26 cellular contexts compared by ENCODE assay signal in genomic region chr11:118312328-118312727, GRCh38. TPM values are rescaled to one million over a fixed set of nuclear protein-coding genes. Genes with fewer than 3 reads are reported as not detected.
DNase-seq lines count a peak whose midpoint lies in the region; ATAC-seq, FAIRE-seq and TF ChIP-seq lines count a peak whose summit lies in the region.
"Had no signal": no experiment of that assay in that cellular context is flagged by ENCODE, and none has a peak within 500 bp of the region (broad histone marks: within the 10 kb centered on the region; RNA-seq: fewer than 3 reads in every experiment).

No MANE protein-coding gene starts in this region.

- H3K9me3 ChIP-seq in DND-41 (ENCODE audit: insufficient read depth, low read length, severe bottlenecking) (no peaks in the 10 kb centered on the region), pancreas (no peaks in the 10 kb centered on the region)
- H3K9me3 ChIP-seq in naive thymus-derived CD4-positive, alpha-beta T cell (ENCODE audit: control insufficient read depth in 2 of 3, low read length in 3 of 3) = no peaks in the 10 kb centered on the region
- H3K9me3 ChIP-seq: adrenal gland, BE2C, lower lobe of right lung, Peyer's patch had no signal

- H3K27me3 ChIP-seq in DND-41 (ENCODE audit: insufficient read depth, low read length, poor library complexity) = no peaks in the 10 kb centered on the region
- no peaks in the 10 kb centered on the region for H3K27me3 ChIP-seq in naive thymus-derived CD4-positive, alpha-beta T cell (ENCODE audit: control insufficient read depth in 2 of 2, insufficient read depth in 2 of 2, low read length in 2 of 2)
- H3K27me3 ChIP-seq in pancreas = peaks cover 0 to 7% (median 0%) of the 10 kb centered on the region in 4 donors
- H3K27me3 ChIP-seq: Peyer's patch had no signal

- peaks cover 3% of the 10 kb centered on the region for H3K9me3 Mint-ChIP-seq in activated CD4-positive, alpha-beta T cell treated with anti-CD3 and anti-CD28 coated beads for 36 hours (ENCODE audit: low read depth)
- H3K9me3 Mint-ChIP-seq in activated T-helper 17 cell treated with anti-CD3 and anti-CD28 coated beads, Interleukin-2, amount 50 U/mL, for 72 hours = no peaks in the 10 kb centered on the region
- peaks cover 0 to 5% (median 0%) of the 10 kb centered on the region in 11 donors for H3K9me3 Mint-ChIP-seq in naive thymus-derived CD4-positive, alpha-beta T cell

- no peak overlapping the region for H3K4me3 ChIP-seq in DND-41 (ENCODE audit: low read depth in 1 of 2, low read length in 2 of 2)
- H3K4me3 ChIP-seq in naive thymus-derived CD4-positive, alpha-beta T cell (ENCODE audit: low read length) = no peak overlapping the region
- no peak overlapping the region for H3K4me3 ChIP-seq in pancreas
- H3K4me3 ChIP-seq: adrenal gland, lower lobe of right lung, Peyer's patch had no signal

- ATAC-seq in activated CD4-positive, alpha-beta T cell treated with anti-CD3 and anti-CD28 coated beads for 36 hours = no peak
- no peak for ATAC-seq in DND-41 (ENCODE audit: insufficient read depth, low read depth)
- ATAC-seq in activated T-helper 17 cell treated with anti-CD3 and anti-CD28 coated beads, Interleukin-2, amount 50 U/mL, for 72 hours (replicated peaks) = no peak
- ATAC-seq in naive thymus-derived CD4-positive, alpha-beta T cell = no peak
- ATAC-seq in pancreas = no peak
- ATAC-seq: lower lobe of right lung had no signal

- H4K20me1 ChIP-seq in DND-41 (ENCODE audit: insufficient read depth, low read length) = no peaks in the 10 kb centered on the region

- DNase-seq in activated CD4-positive, alpha-beta T cell treated with anti-CD3 and anti-CD28 coated beads for 36 hours = no peak
- no peak for DNase-seq in activated CD4-positive, alpha-beta T cell treated with anti-CD3 and anti-CD28 coated beads for 1 hour
- no peak for DNase-seq in DND-41
- no peak for DNase-seq in naive thymus-derived CD4-positive, alpha-beta T cell
- no peak for DNase-seq in HuH-7.5 (ENCODE audit: low spot score)
- DNase-seq in NCI-H187 (lab: John Stamatoyannopoulos, UW) = no peak
- no peak for DNase-seq in pancreas
- DNase-seq: activated CD4-positive, CD25-positive, alpha-beta regulatory T cell treated with anti-CD3 and anti-CD28 coated beads, Interleukin-2, amount 50 U/mL, for 72 hours; adrenal gland; BE2C; DMS 273 treated with DMSO at 0.1 percent for 48 hours; foreskin melanocyte; lower lobe of right lung; NCI-H510A; Peyer's patch; small intestine; stimulated activated CD4-positive, alpha-beta T cell treated with anti-CD3 and anti-CD28 coated beads, Interleukin-2, amount 100 ng/mL, for 48 hours; T1000 had no signal

- peaks cover 78% of the 10 kb centered on the region for H3K36me3 ChIP-seq in DND-41 (ENCODE audit: insufficient read depth, low read length)
- peaks cover 37 to 60% (median 42%) of the 10 kb centered on the region in 3 experiments for H3K36me3 ChIP-seq in naive thymus-derived CD4-positive, alpha-beta T cell (ENCODE audit: control insufficient read depth in 2 of 3, insufficient read depth in 3 of 3, low read length in 3 of 3)
- H3K36me3 ChIP-seq in pancreas = no peaks in the 10 kb centered on the region
- H3K36me3 ChIP-seq: adrenal gland, BE2C, lower lobe of right lung, Peyer's patch had no signal

- H3K4me3 Mint-ChIP-seq in activated CD4-positive, alpha-beta T cell treated with anti-CD3 and anti-CD28 coated beads for 36 hours = no peak overlapping the region
- H3K4me3 Mint-ChIP-seq in activated T-helper 17 cell treated with anti-CD3 and anti-CD28 coated beads, Interleukin-2, amount 50 U/mL, for 72 hours = peak overlapping the region; percentile 100
- H3K4me3 Mint-ChIP-seq in naive thymus-derived CD4-positive, alpha-beta T cell = peak overlapping the region; percentile 0 to 95 (median 48)

- POLR2A ChIA-PET in activated CD4-positive, alpha-beta T cell treated with anti-CD3 and anti-CD28 coated beads for 36 hours (lab: Charles Lee) = no interaction called here
- POLR2A ChIA-PET in naive thymus-derived CD4-positive, alpha-beta T cell (lab: Charles Lee) = interaction anchor here (0.6 kb wide), 1 partner anchor 9 kb away, joined by 3 read pairs; no protein-coding TSS in a partner anchor

- H3K27ac Mint-ChIP-seq in activated CD4-positive, alpha-beta T cell treated with anti-CD3 and anti-CD28 coated beads for 36 hours = peak overlapping the region; percentile 74
- peak overlapping the region; percentile 67 for H3K27ac Mint-ChIP-seq in activated T-helper 17 cell treated with anti-CD3 and anti-CD28 coated beads, Interleukin-2, amount 50 U/mL, for 72 hours
- peak overlapping the region; percentile 66 to 100 (median 93) for H3K27ac Mint-ChIP-seq in naive thymus-derived CD4-positive, alpha-beta T cell

- FAIRE-seq in pancreas (lab: Jason Lieb, UNC) = no peak
- FAIRE-seq: bronchial epithelial cell, G401.6, keratinocyte, small intestine had no signal

- TF ChIP-seq CTCF in DND-41 (IDR thresholded peaks at IDR 0.05; ENCODE audit: borderline replicate concordance, extremely low read depth, low read length, poor library complexity, severe bottlenecking) (no peak), pancreas (IDR thresholded peaks at IDR 0.05) (no peak)

- H3K27ac ChIP-seq in DND-41 (ENCODE audit: low read length) = peak overlapping the region; percentile 57
- H3K27ac ChIP-seq in naive thymus-derived CD4-positive, alpha-beta T cell (ENCODE audit: low read depth, low read length) = peak overlapping the region; percentile 52
- no peak overlapping the region for H3K27ac ChIP-seq in pancreas
- H3K27ac ChIP-seq: adrenal gland, lower lobe of right lung, Peyer's patch had no signal

- peaks cover 69% of the 10 kb centered on the region for H3K79me2 ChIP-seq in DND-41 (ENCODE audit: insufficient read depth, low read length)

- no peaks in the 10 kb centered on the region for H3K27me3 Mint-ChIP-seq in activated CD4-positive, alpha-beta T cell treated with anti-CD3 and anti-CD28 coated beads for 36 hours
- H3K27me3 Mint-ChIP-seq in activated T-helper 17 cell treated with anti-CD3 and anti-CD28 coated beads, Interleukin-2, amount 50 U/mL, for 72 hours = no peaks in the 10 kb centered on the region
- no peaks in the 10 kb centered on the region for H3K27me3 Mint-ChIP-seq in naive thymus-derived CD4-positive, alpha-beta T cell

- intact Hi-C loops in activated CD4-positive, alpha-beta T cell treated with anti-CD3 and anti-CD28 coated beads for 36 hours (cut with DNase I, micrococcal nuclease) = no loop called here
- intact Hi-C loops in naive thymus-derived CD4-positive, alpha-beta T cell (cut with micrococcal nuclease) = no loop called here
- intact Hi-C loops in pancreas (cut with DNase I) = no loop called here

- H3K4me2 ChIP-seq in DND-41 (ENCODE audit: insufficient read depth, low read length) = 0 out of 2 replicates have a peak overlapping the region, but pooled peaks have one; percentile 2

- CTCF ChIA-PET in activated CD4-positive, alpha-beta T cell treated with anti-CD3 and anti-CD28 coated beads for 36 hours (lab: Charles Lee) = interaction anchor here (0.7 to 2.0 kb wide), 9 partner anchors 9 to 114 kb away, joined by 3 to 12 read pairs (median 5); partner anchors contain the start of gene CD3D
- CTCF ChIA-PET in naive thymus-derived CD4-positive, alpha-beta T cell (lab: Charles Lee) = interaction anchor here (0.8 to 1.7 kb wide), 8 partner anchors 9 to 42 kb away, joined by 3 to 12 read pairs (median 4); partner anchors contain the start of gene CD3D

- WGBS in pancreas, 2 donors = 86 to 91% methylated on average over 2 of the region's 2 CpGs

- H3K9ac ChIP-seq in DND-41 (ENCODE audit: low read depth, low read length) = 0 out of 2 replicates have a peak overlapping the region, but pooled peaks have one; percentile 8

- H3K4me1 Mint-ChIP-seq in activated CD4-positive, alpha-beta T cell treated with anti-CD3 and anti-CD28 coated beads for 36 hours = peaks cover 91% of the 10 kb centered on the region
- peaks cover 58% of the 10 kb centered on the region for H3K4me1 Mint-ChIP-seq in activated T-helper 17 cell treated with anti-CD3 and anti-CD28 coated beads, Interleukin-2, amount 50 U/mL, for 72 hours
- peaks cover 66 to 97% (median 91%) of the 10 kb centered on the region in 7 donors for H3K4me1 Mint-ChIP-seq in naive thymus-derived CD4-positive, alpha-beta T cell

- peaks cover 95% of the 10 kb centered on the region for H3K4me1 ChIP-seq in DND-41 (ENCODE audit: insufficient read depth, low read length)
- peaks cover 65 to 87% of the 10 kb centered on the region in 2 donors for H3K4me1 ChIP-seq in naive thymus-derived CD4-positive, alpha-beta T cell (ENCODE audit: control insufficient read depth in 2 of 2, insufficient read depth in 2 of 2, low read length in 2 of 2)
- H3K4me1 ChIP-seq in pancreas = peaks cover 0 to 11% (median 4%) of the 10 kb centered on the region in 3 donors
- H3K4me1 ChIP-seq: BE2C had no signal

- no peak overlapping the region for H2AFZ ChIP-seq in DND-41 (ENCODE audit: low read depth, low read length)

- H3K36me3 Mint-ChIP-seq in activated CD4-positive, alpha-beta T cell treated with anti-CD3 and anti-CD28 coated beads for 36 hours (ENCODE audit: low read depth) = peaks cover 77% of the 10 kb centered on the region
- peaks cover 98% of the 10 kb centered on the region for H3K36me3 Mint-ChIP-seq in activated T-helper 17 cell treated with anti-CD3 and anti-CD28 coated beads, Interleukin-2, amount 50 U/mL, for 72 hours (ENCODE audit: low read depth)
- H3K36me3 Mint-ChIP-seq in naive thymus-derived CD4-positive, alpha-beta T cell = peaks cover 24 to 72% (median 61%) of the 10 kb centered on the region in 5 donors

RNA-seq across cellular contexts. Expression of gene CD3E, which starts 7.8 kb away (rescaled TPM):
- total RNA-seq in activated CD4-positive, alpha-beta T cell treated with anti-CD3 and anti-CD28 coated beads for 36 hours = 100 to 1,000 TPM; 400 to 530 TPM
- total RNA-seq in activated T-helper 17 cell treated with anti-CD3 and anti-CD28 coated beads, Interleukin-2, amount 50 U/mL, for 72 hours = 100 to 1,000 TPM; 338 to 500 TPM
- total RNA-seq in naive thymus-derived CD4-positive, alpha-beta T cell = 100 to 1,000 TPM; 392 to 706 (median 670) TPM
- polyA plus RNA-seq in naive thymus-derived CD4-positive, alpha-beta T cell = 1,000 to 10,000 TPM in 1 of 2 donors, 100 to 1,000 TPM in 1; 987 to 1,286 TPM
- total RNA-seq in pancreas = 1 to 10 TPM in 4 of 6 donors, under 1 TPM in 2; 0.23 to 2.1 (median 1.5) TPM
- polyA plus RNA-seq in pancreas = under 1 TPM; 0.23 to 0.73 TPM
- total RNA-seq: A172, bronchial epithelial cell, dermis microvascular lymphatic vessel endothelial cell, epithelial cell of proximal tubule, SK-MEL-5 had no signal
- polyA plus RNA-seq: keratinocyte had no signal

RNA-seq across cellular contexts. Expression of gene CD3D, which starts 30.2 kb away (rescaled TPM):
- 100 to 1,000 TPM; 305 to 331 TPM for total RNA-seq in activated CD4-positive, alpha-beta T cell treated with anti-CD3 and anti-CD28 coated beads for 36 hours
- total RNA-seq in activated T-helper 17 cell treated with anti-CD3 and anti-CD28 coated beads, Interleukin-2, amount 50 U/mL, for 72 hours = 100 to 1,000 TPM; 313 to 365 TPM
- total RNA-seq in naive thymus-derived CD4-positive, alpha-beta T cell = 100 to 1,000 TPM; 232 to 597 (median 352) TPM
- 1,000 to 10,000 TPM in 1 of 2 donors, 100 to 1,000 TPM in 1; 947 to 1,287 TPM for polyA plus RNA-seq in naive thymus-derived CD4-positive, alpha-beta T cell
- 1 to 10 TPM in 2 of 6 donors, under 1 TPM in 4; 0.23 to 2.4 (median 0.82) TPM for total RNA-seq in pancreas
- under 1 TPM; 0.14 to 0.80 TPM for polyA plus RNA-seq in pancreas
- total RNA-seq: A172, bronchial epithelial cell, dermis microvascular lymphatic vessel endothelial cell, epithelial cell of proximal tubule, SK-MEL-5 had no signal
- polyA plus RNA-seq: keratinocyte had no signal

RNA-seq across cellular contexts. Expression of gene CD3G, which starts 31.8 kb away (rescaled TPM):
- 100 to 1,000 TPM; 141 to 146 TPM for total RNA-seq in activated CD4-positive, alpha-beta T cell treated with anti-CD3 and anti-CD28 coated beads for 36 hours
- total RNA-seq in activated T-helper 17 cell treated with anti-CD3 and anti-CD28 coated beads, Interleukin-2, amount 50 U/mL, for 72 hours = 100 to 1,000 TPM; 103 to 140 TPM
- 100 to 1,000 TPM; 122 to 220 (median 192) TPM for total RNA-seq in naive thymus-derived CD4-positive, alpha-beta T cell
- 100 to 1,000 TPM; 333 to 459 TPM for polyA plus RNA-seq in naive thymus-derived CD4-positive, alpha-beta T cell
- under 1 TPM; 0.08 to 0.92 (median 0.52) TPM for total RNA-seq in pancreas
- polyA plus RNA-seq in pancreas = under 1 TPM in 1 of 2 donors, not detected in 1; 0.04 TPM
- total RNA-seq: A172, bronchial epithelial cell, dermis microvascular lymphatic vessel endothelial cell, epithelial cell of proximal tubule, SK-MEL-5 had no signal
- polyA plus RNA-seq: keratinocyte had no signal

RNA-seq across cellular contexts. Expression of gene UBE4A, which starts 47.1 kb away (rescaled TPM):
- 10 to 100 TPM; 44.2 to 50.7 TPM for total RNA-seq in activated CD4-positive, alpha-beta T cell treated with anti-CD3 and anti-CD28 coated beads for 36 hours
- 10 to 100 TPM; 40.9 to 48.3 TPM for total RNA-seq in activated T-helper 17 cell treated with anti-CD3 and anti-CD28 coated beads, Interleukin-2, amount 50 U/mL, for 72 hours
- total RNA-seq in naive thymus-derived CD4-positive, alpha-beta T cell = 10 to 100 TPM; 38.4 to 54.5 (median 46.9) TPM
- polyA plus RNA-seq in naive thymus-derived CD4-positive, alpha-beta T cell = 10 to 100 TPM; 20.3 to 31.7 TPM
- total RNA-seq in pancreas = 10 to 100 TPM; 20.0 to 28.9 (median 21.8) TPM
- 10 to 100 TPM; 14.2 to 17.9 TPM for polyA plus RNA-seq in pancreas

RNA-seq across cellular contexts. Expression of gene MPZL2, which starts 48.2 kb away (rescaled TPM):
- 10 to 100 TPM; 26.7 to 30.1 TPM for total RNA-seq in activated CD4-positive, alpha-beta T cell treated with anti-CD3 and anti-CD28 coated beads for 36 hours
- 10 to 100 TPM in 1 of 2 donors, 1 to 10 TPM in 1; 2.8 to 21.7 TPM for total RNA-seq in activated T-helper 17 cell treated with anti-CD3 and anti-CD28 coated beads, Interleukin-2, amount 50 U/mL, for 72 hours
- total RNA-seq in naive thymus-derived CD4-positive, alpha-beta T cell = 1 to 10 TPM in 4 of 5 experiments, under 1 TPM in 1; 0.69 to 5.9 (median 1.6) TPM
- polyA plus RNA-seq in naive thymus-derived CD4-positive, alpha-beta T cell = 1 to 10 TPM; 1.2 to 1.5 TPM
- 10 to 100 TPM in 4 of 6 donors, 1 to 10 TPM in 2; 6.0 to 20.7 (median 13.8) TPM for total RNA-seq in pancreas
- 10 to 100 TPM in 1 of 2 donors, 1 to 10 TPM in 1; 8.1 to 15.6 TPM for polyA plus RNA-seq in pancreas
- total RNA-seq: A172 had no signal

Comparison
In these comparisons a context has a peak if more than half of its experiments do, and no peak if none do; other contexts are left out.
1. H3K27ac ChIP-seq: peak in DND-41 (single experiment) and naive thymus-derived CD4-positive, alpha-beta T cell (single experiment); none in pancreas (0 of 4).
2. RNA of gene CD3E, which starts 7.8 kb away (total RNA-seq): 392 to 706 TPM in naive thymus-derived CD4-positive, alpha-beta T cell, 400 to 530 TPM in activated CD4-positive, alpha-beta T cell treated with anti-CD3 and anti-CD28 coated beads for 36 hours and 338 to 500 TPM in activated T-helper 17 cell treated with anti-CD3 and anti-CD28 coated beads, Interleukin-2, amount 50 U/mL, for 72 hours; 0.23 to 2.1 TPM in pancreas; every median in the first group is over 100 times any median in the second.
3. RNA of gene CD3D, which starts 30.2 kb away (total RNA-seq): 313 to 365 TPM in activated T-helper 17 cell treated with anti-CD3 and anti-CD28 coated beads, Interleukin-2, amount 50 U/mL, for 72 hours, 232 to 597 TPM in naive thymus-derived CD4-positive, alpha-beta T cell and 305 to 331 TPM in activated CD4-positive, alpha-beta T cell treated with anti-CD3 and anti-CD28 coated beads for 36 hours; 0.23 to 2.4 TPM in pancreas; every median in the first group is over 10 times any median in the second.
4. RNA of gene CD3G, which starts 31.8 kb away (total RNA-seq): 122 to 220 TPM in naive thymus-derived CD4-positive, alpha-beta T cell, 141 to 146 TPM in activated CD4-positive, alpha-beta T cell treated with anti-CD3 and anti-CD28 coated beads for 36 hours and 103 to 140 TPM in activated T-helper 17 cell treated with anti-CD3 and anti-CD28 coated beads, Interleukin-2, amount 50 U/mL, for 72 hours; 0.08 to 0.92 TPM in pancreas; every median in the first group is over 10 times any median in the second.
5. Peak in every context shown above with its lines, with median percentiles within 50 percentile points of each other: H3K27ac Mint-ChIP-seq.